ENCODE assay signal across 21 cellular contexts in genomic region chr5:111869681-111870080, GRCh38.
DNase-seq lines count a peak whose midpoint lies in the region; ATAC-seq and TF ChIP-seq lines count a peak whose summit lies in the region.
"Had no signal": no experiment of that assay in that cellular context is flagged by ENCODE, and none has a peak within 500 bp of the region (broad histone marks: within the 10 kb centered on the region; RNA-seq: fewer than 3 reads in every experiment).

No MANE protein-coding gene starts in this region.

- H3K79me2 ChIP-seq in mammary epithelial cell (ENCODE audit: insufficient read depth, low read length) (no peaks in the 10 kb centered on the region), fibroblast of lung (ENCODE audit: control insufficient read depth, insufficient read depth, low read length) (no peaks in the 10 kb centered on the region)

- DNase-seq in mammary epithelial cell (peak; percentile 31), MCF 10A (ENCODE audit: unreplicated experiment) (no peak), amniotic epithelial cell (ENCODE audit: low read depth) (peak; percentile 32), fibroblast of lung (ENCODE audit: low read depth in 2 of 2) (peak; percentile 20 to 51), NCI-H1092 (lab: John Stamatoyannopoulos, UW) (no peak)
- no peak for DNase-seq in effector memory CD8-positive, alpha-beta T cell
- DNase-seq in stimulated activated CD4-positive, alpha-beta T cell treated with anti-CD3 and anti-CD28 coated beads, Interleukin-1b, Interleukin-23, amount 100 ng/mL, for 48 hours = no peak
- DNase-seq: CD8-positive, alpha-beta memory T cell; DMS79; GDM1; MV-4-11; NCI-H1417 treated with DMSO at 0.1 percent for 48 hours; NCI-H2029; NCI-H2171 treated with DMSO at 0.1 percent for 48 hours; NCI-H510A; NCI-H774; SJCRH30 had no signal

- intact Hi-C loops in mammary epithelial cell (cut with micrococcal nuclease) = no loop called here
- intact Hi-C loops in MCF 10A (cut with micrococcal nuclease) = no loop called here

- no peak overlapping the region for H2AFZ ChIP-seq in mammary epithelial cell (ENCODE audit: low read depth, low read length)
- H2AFZ ChIP-seq in fibroblast of lung (ENCODE audit: low read length) = no peak overlapping the region

- H3K36me3 ChIP-seq in mammary epithelial cell (ENCODE audit: insufficient read depth, low read length) (no peaks in the 10 kb centered on the region), fibroblast of lung (ENCODE audit: control insufficient read depth, insufficient read depth, low read length) (no peaks in the 10 kb centered on the region)
- H3K36me3 ChIP-seq: BLaER1 treated with 17β-estradiol and CSF1 and Interleukin-3, amounts not matched to agents 10 nM and 100 nM; SJCRH30 had no signal

- no peaks in the 10 kb centered on the region for H4K20me1 ChIP-seq in mammary epithelial cell (ENCODE audit: insufficient read depth, low read length)
- no peaks in the 10 kb centered on the region for H4K20me1 ChIP-seq in fibroblast of lung (ENCODE audit: control insufficient read depth, extremely low read depth, insufficient read depth, low read length)
- H4K20me1 ChIP-seq: BLaER1 treated with 17β-estradiol and CSF1 and Interleukin-3, amounts not matched to agents 10 nM and 100 nM had no signal

- dilution Hi-C loops in mammary epithelial cell (cut with HindIII; ENCODE audit: low sequenced_read_pairs) = no loop called here

- H3K9me3 ChIP-seq in mammary epithelial cell (replicated peaks; ENCODE audit: insufficient read depth, low read length) = no peaks in the 10 kb centered on the region
- H3K9me3 ChIP-seq in fibroblast of lung (ENCODE audit: control insufficient read depth, insufficient read depth, low read depth, low read length) = no peaks in the 10 kb centered on the region
- H3K9me3 ChIP-seq: BLaER1 treated with 17β-estradiol and CSF1 and Interleukin-3, amounts not matched to agents 10 nM and 100 nM; SJCRH30 had no signal

- BruUV-seq in mammary epithelial cell (replicated peaks; lab: Mats Ljungman, UMichigan) = no TSS peak
- BruUV-seq in MCF 10A (replicated peaks; lab: Mats Ljungman, UMichigan) = no TSS peak

- H3K36me3 Mint-ChIP-seq in MCF 10A (ENCODE audit: insufficient read depth, unreplicated experiment) = no peaks in the 10 kb centered on the region
- no peaks in the 10 kb centered on the region for H3K36me3 Mint-ChIP-seq in effector memory CD8-positive, alpha-beta T cell (ENCODE audit: insufficient read depth)
- H3K36me3 Mint-ChIP-seq: CD8-positive, alpha-beta memory T cell had no signal

- H3K27ac ChIP-seq in mammary epithelial cell (ENCODE audit: insufficient read depth, low read depth, low read length) = no peak overlapping the region
- H3K27ac ChIP-seq in fibroblast of lung (ENCODE audit: insufficient read depth, low read length) = no peak overlapping the region
- H3K27ac ChIP-seq: 22Rv1; BLaER1 treated with 17β-estradiol and CSF1 and Interleukin-3, amounts not matched to agents 10 nM and 100 nM; RWPE1; SJCRH30 had no signal

- no peak overlapping the region for H3K4me3 ChIP-seq in mammary epithelial cell (replicated peaks in 1 of 3; ENCODE audit: insufficient read depth in 1 of 3, low read depth in 2 of 3, low read length in 3 of 3)
- no peak overlapping the region for H3K4me3 ChIP-seq in fibroblast of lung (replicated peaks in 1 of 4; ENCODE audit: control extremely low read depth in 1 of 4, insufficient read depth in 1 of 4, low read depth in 3 of 4, low read length in 4 of 4)
- H3K4me3 ChIP-seq: BLaER1 treated with 17β-estradiol and CSF1 and Interleukin-3, amounts not matched to agents 10 nM and 100 nM; SJCRH30 had no signal

- H3K4me1 Mint-ChIP-seq in MCF 10A (ENCODE audit: insufficient read depth, unreplicated experiment) = no peaks in the 10 kb centered on the region
- H3K4me1 Mint-ChIP-seq in effector memory CD8-positive, alpha-beta T cell (ENCODE audit: low read depth in 2 of 2) = no peaks in the 10 kb centered on the region
- H3K4me1 Mint-ChIP-seq: CD8-positive, alpha-beta memory T cell had no signal

- H3K27ac Mint-ChIP-seq in MCF 10A (ENCODE audit: low read depth, unreplicated experiment) = no peak overlapping the region
- no peak overlapping the region for H3K27ac Mint-ChIP-seq in effector memory CD8-positive, alpha-beta T cell
- H3K27ac Mint-ChIP-seq: CD8-positive, alpha-beta memory T cell had no signal

- H3K9ac ChIP-seq in mammary epithelial cell (ENCODE audit: insufficient read depth, low read length) (no peak overlapping the region), fibroblast of lung (ENCODE audit: insufficient read depth, low read length) (no peak overlapping the region)
- H3K9ac ChIP-seq: BLaER1 treated with 17β-estradiol and CSF1 and Interleukin-3, amounts not matched to agents 10 nM and 100 nM had no signal

- in situ Hi-C loops in mammary epithelial cell (cut with MboI; ENCODE audit: low sequenced_read_pairs in 2 of 2) = loop anchor here in 1 of 2 donors (25.0 kb wide), 1 partner anchor 268 kb away; no protein-coding TSS in a partner anchor

- POLR2A ChIA-PET in MCF 10A (lab: Yijun Ruan, JAX) = no interaction called here

- H3K27me3 ChIP-seq in mammary epithelial cell (ENCODE audit: insufficient read depth, low read length) (no peaks in the 10 kb centered on the region), fibroblast of lung (ENCODE audit: control insufficient read depth, insufficient read depth, low read length) (no peaks in the 10 kb centered on the region)
- H3K27me3 ChIP-seq: BLaER1 treated with 17β-estradiol and CSF1 and Interleukin-3, amounts not matched to agents 10 nM and 100 nM; SJCRH30 had no signal

- H3K27me3 Mint-ChIP-seq in MCF 10A (ENCODE audit: insufficient read depth, unreplicated experiment) = no peaks in the 10 kb centered on the region
- no peaks in the 10 kb centered on the region for H3K27me3 Mint-ChIP-seq in effector memory CD8-positive, alpha-beta T cell

- CTCF ChIA-PET in mammary epithelial cell (lab: Charles Lee; ENCODE audit: low non-redundant PET) (no interaction called here), MCF 10A (lab: Yijun Ruan, JAX) (interaction anchor here (0.7 kb wide), 1 partner anchor 42 kb away, joined by 3 read pairs; no protein-coding TSS in a partner anchor)

- no peak overlapping the region for H3K4me3 Mint-ChIP-seq in MCF 10A (ENCODE audit: unreplicated experiment)
- no peak overlapping the region for H3K4me3 Mint-ChIP-seq in effector memory CD8-positive, alpha-beta T cell
- H3K4me3 Mint-ChIP-seq: CD8-positive, alpha-beta memory T cell had no signal

- H3K4me1 ChIP-seq in mammary epithelial cell (ENCODE audit: insufficient read depth, low read length) = no peaks in the 10 kb centered on the region
- H3K4me1 ChIP-seq in fibroblast of lung (ENCODE audit: control insufficient read depth, extremely low read depth, insufficient read depth, low read length) = no peaks in the 10 kb centered on the region
- H3K4me1 ChIP-seq: BLaER1 treated with 17β-estradiol and CSF1 and Interleukin-3, amounts not matched to agents 10 nM and 100 nM; SJCRH30 had no signal

- no peak for TF ChIP-seq CTCF in mammary epithelial cell (conservative IDR thresholded peaks at IDR 0.05 in 1 of 2, IDR thresholded peaks at IDR 0.05 in 1 of 2; ENCODE audit: extremely low read depth in 1 of 2, insufficient read depth in 1 of 2, low read depth in 1 of 2, low read length in 2 of 2)
- no peak for TF ChIP-seq CTCF in MCF 10A (IDR thresholded peaks at IDR 0.05; ENCODE audit: unreplicated experiment)
- no peak for TF ChIP-seq CTCF in fibroblast of lung (conservative IDR thresholded peaks at IDR 0.05 in 1 of 2, IDR thresholded peaks at IDR 0.05 in 1 of 2; ENCODE audit: low read depth in 1 of 2, low read length in 2 of 2)

- no peak overlapping the region for H3K4me2 ChIP-seq in mammary epithelial cell (ENCODE audit: insufficient read depth, low read depth, low read length)
- H3K4me2 ChIP-seq in fibroblast of lung (ENCODE audit: extremely low read depth, insufficient read depth, low read length) = no peak overlapping the region
- H3K4me2 ChIP-seq: BLaER1 treated with 17β-estradiol and CSF1 and Interleukin-3, amounts not matched to agents 10 nM and 100 nM had no signal

- no peaks in the 10 kb centered on the region for H3K9me3 Mint-ChIP-seq in MCF 10A (ENCODE audit: unreplicated experiment)
- no peaks in the 10 kb centered on the region for H3K9me3 Mint-ChIP-seq in effector memory CD8-positive, alpha-beta T cell

- 4% methylated on average over 2 of the region's 2 CpGs for WGBS in mammary epithelial cell (ENCODE audit: low coverage, missing lambda C conversion rate)

- ATAC-seq in effector memory CD8-positive, alpha-beta T cell (replicated peaks) = no peak
- no peak for ATAC-seq in GM18909 (IDR thresholded peaks at IDR 0.05; ENCODE audit: poor library complexity, unreplicated experiment)

Comparison
In these comparisons a context has a peak if more than half of its experiments do, and no peak if none do; other contexts are left out.
1. DNase-seq: peak in mammary epithelial cell (single experiment), amniotic epithelial cell (single experiment) and fibroblast of lung (2 of 2); none in MCF 10A (single experiment), NCI-H1092 (single experiment), effector memory CD8-positive, alpha-beta T cell (0 of 3) and stimulated activated CD4-positive, alpha-beta T cell treated with anti-CD3 and anti-CD28 coated beads, Interleukin-1b, Interleukin-23, amount 100 ng/mL, for 48 hours (single experiment).